8 cellular contexts compared by ENCODE assay signal in genomic region chr6:37170273-37171140, GRCh38. TPM values are rescaled to one million over a fixed set of nuclear protein-coding genes. Genes with fewer than 3 reads are reported as not detected.
DNase-seq lines count a peak whose midpoint lies in the region; ATAC-seq and TF ChIP-seq lines count a peak whose summit lies in the region.

No MANE protein-coding gene starts in this region.

- WGBS in suprapubic skin = under 1% methylated on average over 24 of the region's 89 CpGs

- no peaks in the 10 kb centered on the region for H3K9me3 ChIP-seq in suprapubic skin

- peak overlapping the region; percentile 89 for H3K27ac ChIP-seq in suprapubic skin

- ATAC-seq in HG02610 (IDR thresholded peaks at IDR 0.05; ENCODE audit: unreplicated experiment) = peak; percentile 18

- H3K4me1 ChIP-seq in suprapubic skin = peaks cover 43% of the 10 kb centered on the region

- peak overlapping the region; percentile 76 for H3K4me3 ChIP-seq in suprapubic skin

- TF ChIP-seq CTCF in suprapubic skin (IDR thresholded peaks at IDR 0.05) = peak; percentile 11 to 26

- no peaks in the 10 kb centered on the region for H3K27me3 ChIP-seq in suprapubic skin

- TF ChIP-seq POLR2A in suprapubic skin (IDR thresholded peaks at IDR 0.05) = peak in 1 of 2 donors; percentile 1

- DNase-seq in NCI-H524 (lab: John Stamatoyannopoulos, UW) (peak; percentile 34 to 74), NCI-H524 treated with DMSO at 0.1 percent for 48 hours (lab: John Stamatoyannopoulos, UW) (no peak), NCI-H1092 (lab: John Stamatoyannopoulos, UW) (peak; percentile 45), mesenteric fat pad (ENCODE audit: low spot score) (peak; percentile 91), suprapubic skin (ENCODE audit: low spot score in 2 of 2) (peak; percentile 82 to 84)
- DNase-seq in activated CD4-positive, CD25-positive, alpha-beta regulatory T cell treated with anti-CD3 and anti-CD28 coated beads, Interleukin-2, amount 50 U/mL, for 72 hours = peak; percentile 77
- peak; percentile 49 for DNase-seq in effector CD8-positive, alpha-beta T cell (lab: John Stamatoyannopoulos, UW)

- no peak for TF ChIP-seq EP300 in suprapubic skin (IDR thresholded peaks at IDR 0.05)

- peaks cover 27% of the 10 kb centered on the region for H3K36me3 ChIP-seq in suprapubic skin

RNA-seq across cellular contexts. Expression of gene PIM1, which starts 0.6 kb away (rescaled TPM):
- total RNA-seq in mesenteric fat pad (213 TPM), suprapubic skin (100 to 1,000 TPM in 2 of 4 donors, 10 to 100 TPM in 2; 63.6 to 158 (median 110) TPM)
